In genomic region chr2:64354857-64355680, GRCh38 we compare ENCODE assay signal across 11 cellular contexts.
A peak's percentile ranks its signal among the peaks of the same experiment; 100 is the strongest.
DNase-seq lines count a peak whose midpoint lies in the region; ATAC-seq, FAIRE-seq and TF ChIP-seq lines count a peak whose summit lies in the region.
"Had no signal": no experiment of that assay in that cellular context is flagged by ENCODE, and none has a peak within 500 bp of the region (broad histone marks: within the 10 kb centered on the region; RNA-seq: fewer than 3 reads in every experiment).

No MANE protein-coding gene starts in this region.

- H3K9ac ChIP-seq in fibroblast of lung (ENCODE audit: insufficient read depth, low read length), result no peak overlapping the region

- H4K20me1 ChIP-seq in fibroblast of lung (ENCODE audit: control insufficient read depth, extremely low read depth, insufficient read depth, low read length), result no peaks in the 10 kb centered on the region

- DNase-seq in DMS53 (lab: John Stamatoyannopoulos, UW) (peak; percentile 17), DMS53 treated with DMSO at 0.1 percent for 48 hours (lab: John Stamatoyannopoulos, UW; ENCODE audit: unreplicated experiment) (no peak), SW480 (ENCODE audit: low spot score) (peak; percentile 75), fibroblast of lung (ENCODE audit: low read depth in 2 of 2) (peak; percentile 59 to 92), urothelium cell line (ENCODE audit: low spot score) (peak; percentile 89), HUDEP-2 (lab: John Stamatoyannopoulos, UW; ENCODE audit: unreplicated experiment in 76 of 76) (no peak)
- DNase-seq in stimulated activated naive CD8-positive, alpha-beta T cell treated with anti-CD3 and anti-CD28 coated beads, Interleukin-15, Interleukin-2, amounts not matched to agents 100 U/mL and 50 U/mL, for 24 hours, result no peak
- DNase-seq: activated T-cell treated with anti-CD3 and anti-CD28 coated beads, Interleukin-2, amount 50 U/mL, for 48 hours; NCI-H446 treated with DMSO at 0.1 percent for 48 hours had no signal

- no peaks in the 10 kb centered on the region for H3K9me3 ChIP-seq in fibroblast of lung (ENCODE audit: control insufficient read depth, insufficient read depth, low read depth, low read length)

- no peak for ATAC-seq in HG03196 (IDR thresholded peaks at IDR 0.05; ENCODE audit: unreplicated experiment)
- no peak for ATAC-seq in stimulated activated naive CD8-positive, alpha-beta T cell treated with anti-CD3 and anti-CD28 coated beads, Interleukin-15, Interleukin-2, amounts not matched to agents 100 U/mL and 50 U/mL, for 24 hours

- no peak overlapping the region for H3K4me2 ChIP-seq in fibroblast of lung (ENCODE audit: extremely low read depth, insufficient read depth, low read length)

- no peak overlapping the region for H3K27ac ChIP-seq in fibroblast of lung (ENCODE audit: insufficient read depth, low read length)
- H3K27ac ChIP-seq: 22Rv1 had no signal

- peak; percentile 69 for FAIRE-seq in urothelium cell line (lab: Jason Lieb, UNC)

- H3K27me3 ChIP-seq in fibroblast of lung (ENCODE audit: control insufficient read depth, insufficient read depth, low read length), result peaks cover 12% of the 10 kb centered on the region

- no peak overlapping the region for H2AFZ ChIP-seq in fibroblast of lung (ENCODE audit: low read length)

- TF ChIP-seq CTCF in fibroblast of lung (conservative IDR thresholded peaks at IDR 0.05 in 1 of 2, IDR thresholded peaks at IDR 0.05 in 1 of 2; ENCODE audit: low read depth in 1 of 2, low read length in 2 of 2), result no peak

- peaks cover 13% of the 10 kb centered on the region for H3K4me1 ChIP-seq in fibroblast of lung (ENCODE audit: control insufficient read depth, extremely low read depth, insufficient read depth, low read length)

- H3K4me3 ChIP-seq in fibroblast of lung (replicated peaks in 1 of 4; ENCODE audit: control extremely low read depth in 1 of 4, insufficient read depth in 1 of 4, low read depth in 3 of 4, low read length in 4 of 4), result no peak overlapping the region

- no peaks in the 10 kb centered on the region for H3K79me2 ChIP-seq in fibroblast of lung (ENCODE audit: control insufficient read depth, insufficient read depth, low read length)

- H3K36me3 ChIP-seq in fibroblast of lung (ENCODE audit: control insufficient read depth, insufficient read depth, low read length), result no peaks in the 10 kb centered on the region

Comparison
In these comparisons a context has a peak if more than half of its experiments do, and no peak if none do; other contexts are left out.
1. DNase-seq: peak in DMS53 (single experiment), SW480 (single experiment), fibroblast of lung (2 of 2) and urothelium cell line (single experiment); none in DMS53 treated with DMSO at 0.1 percent for 48 hours (single experiment), HUDEP-2 (0 of 76) and stimulated activated naive CD8-positive, alpha-beta T cell treated with anti-CD3 and anti-CD28 coated beads, Interleukin-15, Interleukin-2, amounts not matched to agents 100 U/mL and 50 U/mL, for 24 hours (single experiment).